Comparison of ENCODE assay signal across 9 cellular contexts in genomic region chr5:175517824-175518450, GRCh38. TPM values are rescaled to one million over a fixed set of nuclear protein-coding genes. Genes with fewer than 3 reads are reported as not detected.
DNase-seq lines count a peak whose midpoint lies in the region; ATAC-seq, FAIRE-seq and TF ChIP-seq lines count a peak whose summit lies in the region.
"Had no signal": no experiment of that assay in that cellular context is flagged by ENCODE, and none has a peak within 500 bp of the region (broad histone marks: within the 10 kb centered on the region; RNA-seq: fewer than 3 reads in every experiment).

No MANE protein-coding gene starts in this region.

- peaks cover 16% of the 10 kb centered on the region for H3K79me1 ChIP-seq in mesenchymal stem cell (replicated peaks; ENCODE audit: low read length, poor library complexity, severe bottlenecking)

- CTCF ChIA-PET in HepG2 (lab: Yijun Ruan, JAX; ENCODE audit: low intra/inter-chr PET ratio, low total read pairs): no interaction called here

- no peak for ATAC-seq in HepG2
- no peak for ATAC-seq in right lobe of liver
- no peak for ATAC-seq in body of pancreas
- ATAC-seq in HG02981 (IDR thresholded peaks at IDR 0.05; ENCODE audit: unreplicated experiment): no peak

- no peak for DNase-seq in HepG2 (ENCODE audit: low spot score)
- DNase-seq in right lobe of liver: no peak
- peak; percentile 93 for DNase-seq in activated effector memory CD4-positive, alpha-beta T cell treated with anti-CD3 and anti-CD28 coated beads, Interleukin-2, amount 50 U/mL, for 16 hours
- peak; percentile 79 for DNase-seq in mesenchymal stem cell
- no peak for DNase-seq in body of pancreas
- DNase-seq in NCI-H446 treated with DMSO at 0.1 percent for 48 hours (lab: John Stamatoyannopoulos, UW): no peak

- no peak overlapping the region for H3K18ac ChIP-seq in mesenchymal stem cell (ENCODE audit: low read depth in 1 of 2, low read length in 2 of 2)

- no peak overlapping the region for H2BK5ac ChIP-seq in mesenchymal stem cell (ENCODE audit: low read depth, low read length, poor library complexity, severe bottlenecking)

- no peak overlapping the region for H3K4me3 ChIP-seq in HepG2 (replicated peaks in 1 of 3; ENCODE audit: insufficient read depth in 1 of 3, low read depth in 2 of 3, low read length in 3 of 3)
- H3K4me3 ChIP-seq in right lobe of liver: no peak overlapping the region
- no peak overlapping the region for H3K4me3 ChIP-seq in mesenchymal stem cell (ENCODE audit: insufficient read depth in 1 of 2, low read depth in 1 of 2, low read length in 2 of 2)
- H3K4me3 ChIP-seq in body of pancreas: no peak overlapping the region
- H3K4me3 ChIP-seq: BLaER1 had no signal

- H2BK15ac ChIP-seq in mesenchymal stem cell (ENCODE audit: low read depth, poor library complexity, severe bottlenecking): no peak overlapping the region

- peak overlapping the region in 1 of 2 experiments; percentile 5 for H3K14ac ChIP-seq in mesenchymal stem cell (ENCODE audit: low read length in 2 of 2)

- intact Hi-C loops in HepG2 (cut with micrococcal nuclease; ENCODE audit: unreplicated experiment) (no loop called here), right lobe of liver (cut with DNase I) (no loop called here), body of pancreas (cut with DNase I) (no loop called here)

- TF ChIP-seq CTCF in HepG2 (CRISPR knock-in tag; IDR thresholded peaks at IDR 0.05): no peak
- TF ChIP-seq CTCF in right lobe of liver (IDR thresholded peaks at IDR 0.05): no peak
- no peak for TF ChIP-seq CTCF in body of pancreas (IDR thresholded peaks at IDR 0.05)

- H3K79me2 ChIP-seq in HepG2 (ENCODE audit: insufficient read depth, low read length): no peaks in the 10 kb centered on the region

- POLR2A ChIA-PET in HepG2 (lab: Yijun Ruan, JAX): no interaction called here

- in situ Hi-C loops in HepG2 (cut with HindIII; ENCODE audit: extremely low pct_ligation_motif_present, low pct_unique_long_range_greater_than_20kb): no loop called here

- H3K23ac ChIP-seq in mesenchymal stem cell (ENCODE audit: low read length in 2 of 2): no peak overlapping the region

- no peak for FAIRE-seq in HepG2 (lab: Jason Lieb, UNC)

- no peak for TF ChIP-seq EP300 in HepG2 (IDR thresholded peaks at IDR 0.05; ENCODE audit: low read depth in 2 of 2, low read length in 2 of 2)
- TF ChIP-seq EP300 in HepG2 (CRISPR knock-in tag; IDR thresholded peaks at IDR 0.05; ENCODE audit: borderline replicate concordance): no peak

- no peak overlapping the region for H3K4ac ChIP-seq in mesenchymal stem cell (ENCODE audit: low read depth in 1 of 2, low read length in 2 of 2)

- H2AK5ac ChIP-seq in mesenchymal stem cell (ENCODE audit: low read length, severe bottlenecking): peak overlapping the region; percentile 3

- H3K27me3 ChIP-seq in HepG2 (ENCODE audit: control insufficient read depth in 1 of 2, insufficient read depth in 2 of 2, low read length in 2 of 2): no peaks in the 10 kb centered on the region
- H3K27me3 ChIP-seq in right lobe of liver: no peaks in the 10 kb centered on the region
- H3K27me3 ChIP-seq in mesenchymal stem cell (ENCODE audit: control insufficient read depth in 1 of 2, insufficient read depth in 1 of 2, low read length in 2 of 2): no peaks in the 10 kb centered on the region
- no peaks in the 10 kb centered on the region for H3K27me3 ChIP-seq in body of pancreas
- H3K27me3 ChIP-seq: BLaER1 had no signal

- H3K9ac ChIP-seq in HepG2 (ENCODE audit: insufficient read depth, low read depth, low read length) (no peak overlapping the region), mesenchymal stem cell (ENCODE audit: low read length) (no peak overlapping the region)
- H3K9ac ChIP-seq: BLaER1 had no signal

- TF ChIP-seq POLR2A in HepG2 (IDR thresholded peaks at IDR 0.05; ENCODE audit: insufficient read depth in 1 of 2, low read depth in 2 of 2, low read length in 2 of 2) (no peak), right lobe of liver (IDR thresholded peaks at IDR 0.05) (no peak), body of pancreas (IDR thresholded peaks at IDR 0.05) (no peak)

- no peak overlapping the region for H2BK12ac ChIP-seq in mesenchymal stem cell (ENCODE audit: low read length in 2 of 2)

- H3K27ac ChIP-seq in HepG2 (ENCODE audit: extremely low read length, insufficient read depth, low read length) (no peak overlapping the region), right lobe of liver (no peak overlapping the region), mesenchymal stem cell (ENCODE audit: low read length, poor library complexity, severe bottlenecking) (peak overlapping the region; percentile 11), temporal lobe (ENCODE audit: low read depth, low read length) (peak overlapping the region; percentile 63), body of pancreas (no peak overlapping the region)
- H3K27ac ChIP-seq: BLaER1 had no signal

- H3K4me2 ChIP-seq in HepG2 (ENCODE audit: low read depth, low read length): no peak overlapping the region
- H3K4me2 ChIP-seq in mesenchymal stem cell (ENCODE audit: low read length, poor library complexity, severe bottlenecking): no peak overlapping the region
- H3K4me2 ChIP-seq: BLaER1 had no signal

- no peaks in the 10 kb centered on the region for H4K20me1 ChIP-seq in HepG2 (ENCODE audit: insufficient read depth, low read length)

- H2BK120ac ChIP-seq in mesenchymal stem cell (ENCODE audit: low read depth, low read length): no peak overlapping the region

- peaks cover 32 to 90% of the 10 kb centered on the region in 2 experiments for H3K36me3 ChIP-seq in HepG2 (replicated peaks in 1 of 2; ENCODE audit: control insufficient read depth in 1 of 2, insufficient read depth in 2 of 2, low read length in 2 of 2)
- peaks cover 0 to 76% (median 25%) of the 10 kb centered on the region in 4 donors for H3K36me3 ChIP-seq in right lobe of liver
- peaks cover 49 to 95% of the 10 kb centered on the region in 2 experiments for H3K36me3 ChIP-seq in mesenchymal stem cell (ENCODE audit: control insufficient read depth in 1 of 2, insufficient read depth in 2 of 2, low read depth in 1 of 2, low read length in 2 of 2)
- peaks cover 12 to 13% of the 10 kb centered on the region in 2 donors for H3K36me3 ChIP-seq in body of pancreas (replicated peaks in 1 of 2; ENCODE audit: insufficient read depth in 1 of 2, low read depth in 2 of 2)

- H3K9me3 ChIP-seq in HepG2 (ENCODE audit: low read length) (no peaks in the 10 kb centered on the region), right lobe of liver (no peaks in the 10 kb centered on the region), mesenchymal stem cell (ENCODE audit: control insufficient read depth, low read length) (no peaks in the 10 kb centered on the region), body of pancreas (no peaks in the 10 kb centered on the region)

- H2AFZ ChIP-seq in HepG2 (ENCODE audit: low read length) (no peak overlapping the region), mesenchymal stem cell (ENCODE audit: low read depth, low read length) (no peak overlapping the region)

- WGBS in HepG2 (ENCODE audit: low lambda C conversion rate): 84% methylated on average over 7 of the region's 7 CpGs
- WGBS in right lobe of liver (ENCODE audit: insufficient coverage, low coverage, low lambda C conversion rate, missing lambda C conversion rate): 88% methylated on average over 7 of the region's 7 CpGs
- 49% methylated on average over 7 of the region's 7 CpGs for WGBS in mesenchymal stem cell
- WGBS in body of pancreas, 2 donors: 83 to 93% methylated on average over 7 of the region's 7 CpGs

- BruUV-seq in HepG2 (replicated peaks; lab: Mats Ljungman, UMichigan): no TSS peak

- no peak overlapping the region for H4K91ac ChIP-seq in mesenchymal stem cell (ENCODE audit: low read length)

- no peak overlapping the region for H4K8ac ChIP-seq in mesenchymal stem cell (ENCODE audit: low read length)

- no peak for TF ChIP-seq RAD21 in HepG2 (CRISPR knock-in tag; IDR thresholded peaks at IDR 0.05)

- H3K4me1 ChIP-seq in HepG2 (ENCODE audit: insufficient read depth, low read length): no peaks in the 10 kb centered on the region
- H3K4me1 ChIP-seq in right lobe of liver: no peaks in the 10 kb centered on the region
- peaks cover 4% of the 10 kb centered on the region for H3K4me1 ChIP-seq in mesenchymal stem cell (ENCODE audit: control insufficient read depth, insufficient read depth, low read depth, low read length)
- no peaks in the 10 kb centered on the region for H3K4me1 ChIP-seq in body of pancreas

TF ChIP-seq in HepG2, 621 proteins besides CTCF, POLR2A, EP300 and RAD21:
- TF ChIP-seq TBL1XR1 (IDR thresholded peaks at IDR 0.05; ENCODE audit: borderline replicate concordance, low read length, partially characterized antibody): no peak
- TF ChIP-seq FOSL2 (CRISPR knock-in tag; IDR thresholded peaks at IDR 0.05): peak; percentile 21; the same call in 1 of the 2 replicates
TF ChIP-seq in HepG2: peak in this region for 1.

RNA-seq across cellular contexts. Expression of gene SFXN1, which starts 39.6 kb away (rescaled TPM):
- 122 and 171 TPM in 2 replicates for total RNA-seq in HepG2 (2016; rRNA removed; fragmentation: Illumina TruSeq; extraction: Trizol)
- total RNA-seq in HepG2 (2016; cell fraction: cytosol; rRNA removed; fragmentation: Illumina TruSeq; extraction: Trizol; ENCODE audit: low read depth): 25.6 and 31.9 TPM in 2 replicates
- total RNA-seq in HepG2 (2016; cell fraction: insoluble cytoplasmic fraction; rRNA removed; fragmentation: Illumina TruSeq; extraction: Trizol): 115 and 180 TPM in 2 replicates
- total RNA-seq in HepG2 (2016; cell fraction: membrane; rRNA removed; fragmentation: Illumina TruSeq; extraction: Trizol): 61.2 and 64.1 TPM in 2 replicates
- total RNA-seq in HepG2 (2016; cell fraction: nucleus; rRNA removed; fragmentation: Illumina TruSeq; extraction: Trizol): 61.7 and 62.4 TPM in 2 replicates
- polyA plus RNA-seq in HepG2 (2011; rRNA removed): 130 and 135 TPM in 2 replicates
- polyA plus RNA-seq in HepG2 (2011; cell fraction: cytosol; rRNA removed): 114 and 150 TPM in 2 replicates
- polyA plus RNA-seq in HepG2 (2011; cell fraction: nucleus; rRNA removed): 85.0 and 100 TPM in 2 replicates
- polyA plus RNA-seq in HepG2 (2012): 117 and 127 TPM in 2 replicates
- polyA plus RNA-seq in HepG2 (2016; cell fraction: cytosol; fragmentation: Illumina TruSeq; extraction: Trizol; ENCODE audit: low read depth): 16.6 and 20.5 TPM in 2 replicates
- 111 and 120 TPM in 2 replicates for polyA plus RNA-seq in HepG2 (2016; cell fraction: insoluble cytoplasmic fraction; fragmentation: Illumina TruSeq; extraction: Trizol; ENCODE audit: low read depth)
- 26.8 and 27.4 TPM in 2 replicates for polyA plus RNA-seq in HepG2 (2016; cell fraction: membrane; fragmentation: Illumina TruSeq; extraction: Trizol; ENCODE audit: low read depth)
- polyA plus RNA-seq in HepG2 (2016; cell fraction: nucleus; fragmentation: Illumina TruSeq; extraction: Trizol; ENCODE audit: insufficient read depth, low read depth): 57.1 and 59.3 TPM in 2 replicates
- 225 and 261 TPM in 2 replicates for polyA minus RNA-seq in HepG2 (2011; rRNA and poly(A)+ RNA removed; ENCODE audit: low replicate concordance)
- 93.0 and 118 TPM in 2 replicates for polyA minus RNA-seq in HepG2 (2011; cell fraction: cytosol; rRNA and poly(A)+ RNA removed)
- 119 and 123 TPM in 2 replicates for polyA minus RNA-seq in HepG2 (2011; cell fraction: nucleus; rRNA and poly(A)+ RNA removed)
- total RNA-seq in right lobe of liver: 100 to 1,000 TPM in 2 of 6 experiments, 10 to 100 TPM in 4; 58.9 to 123 (median 89.1) TPM
- polyA plus RNA-seq in mesenchymal stem cell (2013, experiment 1 of 2): 33.8 TPM
- polyA plus RNA-seq in mesenchymal stem cell (2013, experiment 2 of 2): 37.6 TPM
- total RNA-seq in temporal lobe: 41.1 TPM
- 10 to 100 TPM; 11.7 to 29.3 TPM for total RNA-seq in body of pancreas

Comparison
In these comparisons a context has a peak if more than half of its experiments do, and no peak if none do; other contexts are left out.
1. DNase-seq: peak in activated effector memory CD4-positive, alpha-beta T cell treated with anti-CD3 and anti-CD28 coated beads, Interleukin-2, amount 50 U/mL, for 16 hours (single experiment) and mesenchymal stem cell (single experiment); none in HepG2 (single experiment), right lobe of liver (0 of 3), body of pancreas (0 of 4) and NCI-H446 treated with DMSO at 0.1 percent for 48 hours (single experiment).
2. H3K27ac ChIP-seq: peak in mesenchymal stem cell (single experiment) and temporal lobe (single experiment); none in HepG2 (single experiment), right lobe of liver (0 of 3) and body of pancreas (0 of 4).